11 cellular contexts compared by ENCODE assay signal in genomic region chr17:76451480-76451879, GRCh38. TPM values are rescaled to one million over a fixed set of nuclear protein-coding genes. Genes with fewer than 3 reads are reported as not detected.
DNase-seq lines count a peak whose midpoint lies in the region; ATAC-seq and TF ChIP-seq lines count a peak whose summit lies in the region.
"Had no signal": no experiment of that assay in that cellular context is flagged by ENCODE, and none has a peak within 500 bp of the region (broad histone marks: within the 10 kb centered on the region; RNA-seq: fewer than 3 reads in every experiment).

No MANE protein-coding gene starts in this region.

- peak overlapping the region; percentile 82 for H3K4me3 ChIP-seq in AG09309 (ENCODE audit: control insufficient read depth, low read depth, low read length)
- peak overlapping the region; percentile 89 to 96 for H3K4me3 ChIP-seq in HCT116 (replicated peaks in 1 of 2; ENCODE audit: low read depth in 1 of 2, low read length in 2 of 2)
- peak overlapping the region; percentile 92 for H3K4me3 ChIP-seq in iPS-20b (ENCODE audit: low read length)
- H3K4me3 ChIP-seq in upper lobe of right lung = no peak overlapping the region

- H3K27ac Mint-ChIP-seq in activated naive CD8-positive, alpha-beta T cell treated with anti-CD3 and anti-CD28 coated beads, Interleukin-2, amount 10 ng/mL, durations not matched to agents 7 days and 5 days = no peak overlapping the region

- H3K4me1 ChIP-seq in HCT116 (ENCODE audit: control insufficient read depth in 1 of 2, insufficient read depth in 2 of 2, low read length in 2 of 2) (peaks cover 36 to 55% of the 10 kb centered on the region in 2 experiments), iPS-20b (ENCODE audit: insufficient read depth, low read length) (peaks cover 35% of the 10 kb centered on the region), upper lobe of right lung (peaks cover 29% of the 10 kb centered on the region)

- CTCF ChIA-PET in HCT116 (lab: Charles Lee) = interaction anchor here (1.3 kb wide), 1 partner anchor 43 kb away, joined by 3 read pairs; no protein-coding TSS in a partner anchor

- TF ChIP-seq RAD21 in HCT116 (IDR thresholded peaks at IDR 0.05; ENCODE audit: low read depth) = no peak

- H3K4me2 ChIP-seq in HCT116 (ENCODE audit: low read length) = peak overlapping the region; percentile 96

- peaks cover 42% of the 10 kb centered on the region; the same call in 1 of the 2 replicates for H4K20me1 ChIP-seq in HCT116 (ENCODE audit: insufficient read depth)

- peaks cover 38% of the 10 kb centered on the region for H3K4me1 Mint-ChIP-seq in activated naive CD8-positive, alpha-beta T cell treated with anti-CD3 and anti-CD28 coated beads, Interleukin-2, amount 10 ng/mL, durations not matched to agents 7 days and 5 days

- POLR2A ChIA-PET in HCT116 (lab: Charles Lee) = no interaction called here
- POLR2A ChIA-PET in activated naive CD8-positive, alpha-beta T cell treated with anti-CD3 and anti-CD28 coated beads, Interleukin-2, amount 10 ng/mL, durations not matched to agents 7 days and 5 days (lab: Charles Lee) = interaction anchor here (0.5 to 1.8 kb wide), 4 partner anchors 8 to 59 kb away, joined by 3 to 6 read pairs (median 4); partner anchors contain the start of genes AANAT and RHBDF2

- BruUV-seq in HCT116 (replicated peaks; lab: Mats Ljungman, UMichigan) = TSS peak; percentile 52

- H3K27me3 ChIP-seq in HCT116 (ENCODE audit: insufficient read depth, low read length) (no peaks in the 10 kb centered on the region), iPS-20b (ENCODE audit: insufficient read depth, low read length) (no peaks in the 10 kb centered on the region), upper lobe of right lung (no peaks in the 10 kb centered on the region)

- intact Hi-C loops in HCT116 (cut with micrococcal nuclease) (no loop called here), upper lobe of right lung (cut with DNase I) (loop anchor here (10.0 kb wide), 1 partner anchor 47 kb away; no protein-coding TSS in a partner anchor)

- peaks cover 0 to 6% of the 10 kb centered on the region in 2 experiments; a peak in 1 of 4 replicates for H3K36me3 ChIP-seq in HCT116 (ENCODE audit: control insufficient read depth in 1 of 2, insufficient read depth in 2 of 2, low read length in 2 of 2)
- H3K36me3 ChIP-seq in iPS-20b (ENCODE audit: insufficient read depth, low read depth, low read length) = no peaks in the 10 kb centered on the region
- no peaks in the 10 kb centered on the region for H3K36me3 ChIP-seq in upper lobe of right lung

- peak overlapping the region; percentile 91 for H3K4me3 Mint-ChIP-seq in activated naive CD8-positive, alpha-beta T cell treated with anti-CD3 and anti-CD28 coated beads, Interleukin-2, amount 10 ng/mL, durations not matched to agents 7 days and 5 days

- H3K27me3 Mint-ChIP-seq in activated naive CD8-positive, alpha-beta T cell treated with anti-CD3 and anti-CD28 coated beads, Interleukin-2, amount 10 ng/mL, durations not matched to agents 7 days and 5 days = peaks cover 3% of the 10 kb centered on the region

- H3K9ac ChIP-seq in HCT116 (ENCODE audit: low read length) (peak overlapping the region; percentile 96), iPS-20b (ENCODE audit: low read depth, low read length) (peak overlapping the region; percentile 50; the same call in 1 of the 2 replicates)

- peaks cover 1% of the 10 kb centered on the region for H3K36me3 Mint-ChIP-seq in activated naive CD8-positive, alpha-beta T cell treated with anti-CD3 and anti-CD28 coated beads, Interleukin-2, amount 10 ng/mL, durations not matched to agents 7 days and 5 days

- no peaks in the 10 kb centered on the region for H3K9me2 ChIP-seq in HCT116 (ENCODE audit: insufficient read depth)

- TF ChIP-seq POLR2A in HCT116 (IDR thresholded peaks at IDR 0.05; ENCODE audit: borderline replicate concordance, extremely low read depth, insufficient read depth, insufficient read length) = no peak

- H3K9me3 ChIP-seq in HCT116 (ENCODE audit: control insufficient read depth in 1 of 2, insufficient read depth in 1 of 2, low read depth in 1 of 2, low read length in 2 of 2) (no peaks in the 10 kb centered on the region), iPS-20b (ENCODE audit: insufficient read depth, low read depth, low read length) (no peaks in the 10 kb centered on the region), upper lobe of right lung (no peaks in the 10 kb centered on the region)

- RAD21 ChIA-PET in HCT116 (lab: Charles Lee; ENCODE audit: low non-redundant PET in 1 of 2, low total read pairs in 2 of 2, uncharacterized antibody in 2 of 2, unreplicated experiment in 2 of 2) = no interaction called here

- DNase-seq in AG09309 (ENCODE audit: low read depth) (no peak), HCT116 (ENCODE audit: low read depth, low spot score) (no peak), NCI-H446 (lab: John Stamatoyannopoulos, UW) (no peak), upper lobe of right lung (no peak), NCI-H1417 (lab: John Stamatoyannopoulos, UW) (no peak)
- no peak for DNase-seq in activated naive CD8-positive, alpha-beta T cell treated with anti-CD3 and anti-CD28 coated beads, Interleukin-2, amount 10 ng/mL, durations not matched to agents 7 days and 5 days
- DNase-seq: effector memory CD4-positive, alpha-beta T cell; GF-D8 had no signal

- H3K79me2 ChIP-seq in HCT116 (ENCODE audit: insufficient read depth, low read length) = peaks cover 65% of the 10 kb centered on the region

- no peak overlapping the region for H2AFZ ChIP-seq in HCT116 (ENCODE audit: low read depth, low read length, poor library complexity, severe bottlenecking)

- TF ChIP-seq CTCF in AG09309 (IDR thresholded peaks at IDR 0.05; ENCODE audit: control insufficient read depth, insufficient read depth, low read depth, low read length, missing control alignments) (no peak), HCT116 (IDR thresholded peaks at IDR 0.05 in 2 of 3, conservative IDR thresholded peaks at IDR 0.05 in 1 of 3; ENCODE audit: borderline replicate concordance in 1 of 3, insufficient read depth in 1 of 3, low read depth in 2 of 3, low read length in 2 of 3) (no peak), upper lobe of right lung (IDR thresholded peaks at IDR 0.05) (no peak)

- no peak for ATAC-seq in HCT116
- no peak for ATAC-seq in activated naive CD8-positive, alpha-beta T cell treated with anti-CD3 and anti-CD28 coated beads, Interleukin-2, amount 10 ng/mL, durations not matched to agents 7 days and 5 days (ENCODE audit: low read depth)
- no peak for ATAC-seq in HG03460 (IDR thresholded peaks at IDR 0.05; ENCODE audit: unreplicated experiment)
- ATAC-seq in upper lobe of right lung = no peak

- H3K27ac ChIP-seq in HCT116 (ENCODE audit: low read depth, low read length) (no peak overlapping the region), iPS-20b (ENCODE audit: low read length) (no peak overlapping the region), upper lobe of right lung (no peak overlapping the region)

- H3K9me3 Mint-ChIP-seq in activated naive CD8-positive, alpha-beta T cell treated with anti-CD3 and anti-CD28 coated beads, Interleukin-2, amount 10 ng/mL, durations not matched to agents 7 days and 5 days = no peaks in the 10 kb centered on the region

TF ChIP-seq in HCT116, 20 proteins besides CTCF, POLR2A, EP300 and RAD21 (continues in another document):
- TF ChIP-seq REST (IDR thresholded peaks at IDR 0.05; ENCODE audit: low read depth) (no peak), TCF7L2 (IDR thresholded peaks at IDR 0.05; ENCODE audit: borderline replicate concordance, extremely low read depth, insufficient read depth, insufficient read length) (no peak), ZFX (IDR thresholded peaks at IDR 0.05) (no peak), EZH2phosphoT487 (IDR thresholded peaks at IDR 0.05; ENCODE audit: borderline replicate concordance) (no peak), SRF (IDR thresholded peaks at IDR 0.05; ENCODE audit: low read depth) (no peak)

RNA-seq across cellular contexts. Expression of gene UBE2O, which starts 1.5 kb away (rescaled TPM):
- total RNA-seq in HCT116 (2021; ENCODE audit: unreplicated experiment) (59.1 TPM), upper lobe of right lung (19.3 TPM)
- polyA plus RNA-seq in HCT116 (2012) = 50.2 and 72.6 TPM in 2 replicates
- 10 to 100 TPM; 31.3 to 31.4 TPM for total RNA-seq in activated naive CD8-positive, alpha-beta T cell treated with anti-CD3 and anti-CD28 coated beads, Interleukin-2, amount 10 ng/mL, durations not matched to agents 7 days and 5 days

RNA-seq across cellular contexts. Expression of gene AANAT, which starts 15.9 kb away (rescaled TPM):
- total RNA-seq in HCT116 (2021; ENCODE audit: unreplicated experiment) = not detected
- 0.24 and 0.36 TPM in 2 replicates for polyA plus RNA-seq in HCT116 (2012)
- total RNA-seq in activated naive CD8-positive, alpha-beta T cell treated with anti-CD3 and anti-CD28 coated beads, Interleukin-2, amount 10 ng/mL, durations not matched to agents 7 days and 5 days = not detected
- total RNA-seq in upper lobe of right lung = not detected
- total RNA-seq: pulmonary artery endothelial cell had no signal

RNA-seq across cellular contexts. Expression of gene RHBDF2, which starts 49.7 kb away (rescaled TPM):
- total RNA-seq in HCT116 (2021; ENCODE audit: unreplicated experiment) = 61.1 TPM
- 34.4 and 40.6 TPM in 2 replicates for polyA plus RNA-seq in HCT116 (2012)
- 10 to 100 TPM; 65.1 to 67.2 TPM for total RNA-seq in activated naive CD8-positive, alpha-beta T cell treated with anti-CD3 and anti-CD28 coated beads, Interleukin-2, amount 10 ng/mL, durations not matched to agents 7 days and 5 days
- total RNA-seq in upper lobe of right lung = 46.4 TPM
